34 cellular contexts compared by ENCODE assay signal in genomic region chr2:184577056-184577455, GRCh38. TPM values are rescaled to one million over a fixed set of nuclear protein-coding genes. Genes with fewer than 3 reads are reported as not detected.
DNase-seq lines count a peak whose midpoint lies in the region; ATAC-seq and TF ChIP-seq lines count a peak whose summit lies in the region.
"Had no signal": no experiment of that assay in that cellular context is flagged by ENCODE, and none has a peak within 500 bp of the region (broad histone marks: within the 10 kb centered on the region; RNA-seq: fewer than 3 reads in every experiment).

No MANE protein-coding gene starts in this region.

- H3K27ac ChIP-seq in SK-N-SH (ENCODE audit: low read depth in 2 of 2, low read length in 1 of 2) (no peak overlapping the region), MM.1S (ENCODE audit: low read length) (no peak overlapping the region), suprapubic skin (no peak overlapping the region)
- H3K27ac ChIP-seq: 22Rv1; A549; BLaER1; BLaER1 treated with 17β-estradiol and CSF1 and Interleukin-3, amounts not matched to agents 10 nM and 100 nM; C4-2B had no signal

- H3K4me2 ChIP-seq in SK-N-SH (no peak overlapping the region), MM.1S (ENCODE audit: low read depth, low read length) (no peak overlapping the region)
- H3K4me2 ChIP-seq: A549, BLaER1 had no signal

- no peak overlapping the region for H3K4me3 Mint-ChIP-seq in dendritic cell treated with granulocyte-macrophage colony-stimulating factor and Interleukin-4, amounts not matched to agents 40 ng/mL and 50 ng/mL, for 4 days
- H3K4me3 Mint-ChIP-seq in glutamatergic neuron (ENCODE audit: unreplicated experiment) = no peak overlapping the region
- H3K4me3 Mint-ChIP-seq: B cell; CD4-positive, alpha-beta memory T cell; CD4-positive, alpha-beta T cell; CD4-positive, CD25-positive, alpha-beta regulatory T cell; CD8-positive, alpha-beta memory T cell; CD8-positive, alpha-beta T cell had no signal

- no peak overlapping the region for H3K4me3 ChIP-seq in SK-N-SH (ENCODE audit: low read depth in 2 of 2, low read length in 1 of 2)
- H3K4me3 ChIP-seq in MM.1S (ENCODE audit: low read length) = no peak overlapping the region
- no peak overlapping the region for H3K4me3 ChIP-seq in suprapubic skin
- H3K4me3 ChIP-seq: A549; BLaER1; BLaER1 treated with 17β-estradiol and CSF1 and Interleukin-3, amounts not matched to agents 10 nM and 100 nM had no signal

- H2AFZ ChIP-seq in SK-N-SH (ENCODE audit: low read depth) (no peak overlapping the region), MM.1S (ENCODE audit: low read length) (no peak overlapping the region)

- H3K9me3 Mint-ChIP-seq in dendritic cell treated with granulocyte-macrophage colony-stimulating factor and Interleukin-4, amounts not matched to agents 40 ng/mL and 50 ng/mL, for 4 days = peaks cover 19% of the 10 kb centered on the region
- no peaks in the 10 kb centered on the region for H3K9me3 Mint-ChIP-seq in glutamatergic neuron (ENCODE audit: unreplicated experiment)

- H3K36me3 Mint-ChIP-seq in dendritic cell treated with granulocyte-macrophage colony-stimulating factor and Interleukin-4, amounts not matched to agents 40 ng/mL and 50 ng/mL, for 4 days (ENCODE audit: low read depth) = no peaks in the 10 kb centered on the region
- no peaks in the 10 kb centered on the region for H3K36me3 Mint-ChIP-seq in glutamatergic neuron (ENCODE audit: unreplicated experiment)
- H3K36me3 Mint-ChIP-seq: CD14-positive monocyte; CD4-positive, alpha-beta memory T cell; CD4-positive, CD25-positive, alpha-beta regulatory T cell; CD8-positive, alpha-beta memory T cell; CD8-positive, alpha-beta T cell had no signal

- H3K9me3 ChIP-seq in SK-N-SH = no peaks in the 10 kb centered on the region
- no peaks in the 10 kb centered on the region for H3K9me3 ChIP-seq in MM.1S (replicated peaks; ENCODE audit: insufficient read depth, low read length)
- no peaks in the 10 kb centered on the region for H3K9me3 ChIP-seq in suprapubic skin
- H3K9me3 ChIP-seq: A549, BE2C, BLaER1, Caco-2 had no signal

- DNase-seq in SK-N-DZ (ENCODE audit: low spot score) (peak; percentile 89), SK-N-SH (peak; percentile 33), MM.1S (no peak), glutamatergic neuron (no peak), GM10266 (ENCODE audit: extremely low spot score) (no peak), suprapubic skin (ENCODE audit: low spot score in 2 of 2) (no peak)
- DNase-seq: 8988T; ACHN; BE2C; C1 segment of cervical spinal cord; Caco-2; Calu3; CD4-positive, alpha-beta memory T cell; CD4-positive, alpha-beta T cell; CD4-positive, CD25-positive, alpha-beta regulatory T cell; CD8-positive, alpha-beta memory T cell; CD8-positive, alpha-beta T cell; COR-L47; DMS 273 treated with DMSO at 0.1 percent for 48 hours; DMS153; DMS53; DMS79; DMS79 treated with DMSO at 0.1 percent for 48 hours; DND-41; EL had no signal

- H3K4me1 Mint-ChIP-seq in dendritic cell treated with granulocyte-macrophage colony-stimulating factor and Interleukin-4, amounts not matched to agents 40 ng/mL and 50 ng/mL, for 4 days (ENCODE audit: low read depth) = peaks cover 18% of the 10 kb centered on the region
- no peaks in the 10 kb centered on the region for H3K4me1 Mint-ChIP-seq in glutamatergic neuron (ENCODE audit: low read depth, unreplicated experiment)
- H3K4me1 Mint-ChIP-seq: B cell; CD4-positive, alpha-beta memory T cell; CD4-positive, CD25-positive, alpha-beta regulatory T cell; CD8-positive, alpha-beta memory T cell had no signal

- H3K9ac ChIP-seq in SK-N-SH (no peak overlapping the region), MM.1S (ENCODE audit: low read length) (no peak overlapping the region)
- H3K9ac ChIP-seq: BLaER1; BLaER1 treated with 17β-estradiol and CSF1 and Interleukin-3, amounts not matched to agents 10 nM and 100 nM had no signal

- no peaks in the 10 kb centered on the region for H3K36me3 ChIP-seq in SK-N-SH (replicated peaks in 1 of 2; ENCODE audit: control insufficient read depth in 1 of 2, insufficient read depth in 2 of 2, low read length in 1 of 2)
- no peaks in the 10 kb centered on the region for H3K36me3 ChIP-seq in MM.1S (replicated peaks; ENCODE audit: insufficient read depth, low read length)
- no peaks in the 10 kb centered on the region for H3K36me3 ChIP-seq in suprapubic skin
- H3K36me3 ChIP-seq: BE2C; BLaER1; BLaER1 treated with 17β-estradiol and CSF1 and Interleukin-3, amounts not matched to agents 10 nM and 100 nM had no signal

- TF ChIP-seq POLR2A in suprapubic skin (IDR thresholded peaks at IDR 0.05) = no peak

- 28% methylated on average over 1 of the region's 1 CpG for WGBS in SK-N-SH (ENCODE audit: low lambda C conversion rate)
- 85% methylated on average over 1 of the region's 1 CpG for WGBS in suprapubic skin

- intact Hi-C loops in dendritic cell treated with granulocyte-macrophage colony-stimulating factor and Interleukin-4, amounts not matched to agents 40 ng/mL and 50 ng/mL, for 4 days (cut with micrococcal nuclease) = no loop called here

- no peaks in the 10 kb centered on the region for H4K20me1 ChIP-seq in SK-N-SH (ENCODE audit: insufficient read depth)
- H4K20me1 ChIP-seq in MM.1S (ENCODE audit: insufficient read depth, low read length) = no peaks in the 10 kb centered on the region
- H4K20me1 ChIP-seq: BLaER1; BLaER1 treated with 17β-estradiol and CSF1 and Interleukin-3, amounts not matched to agents 10 nM and 100 nM had no signal

- no peak for TF ChIP-seq RAD21 in SK-N-SH (IDR thresholded peaks at IDR 0.05; ENCODE audit: low read length)

- no peak for ATAC-seq in SK-N-SH treated with all-trans-retinoic acid at 6 μM for 48 hours
- ATAC-seq: A549; CD8-positive, alpha-beta T cell had no signal

- H3K9me2 ChIP-seq in SK-N-SH = no peaks in the 10 kb centered on the region
- no peaks in the 10 kb centered on the region for H3K9me2 ChIP-seq in MM.1S (replicated peaks; ENCODE audit: insufficient read depth, low read length)

- H3K79me2 ChIP-seq in SK-N-SH (ENCODE audit: insufficient read depth) = no peaks in the 10 kb centered on the region
- no peaks in the 10 kb centered on the region for H3K79me2 ChIP-seq in MM.1S (ENCODE audit: low read length)

- no peak for TF ChIP-seq CTCF in SK-N-SH (IDR thresholded peaks at IDR 0.05)
- TF ChIP-seq CTCF in MM.1S (IDR thresholded peaks at IDR 0.05; ENCODE audit: low read length) = no peak
- no peak for TF ChIP-seq CTCF in glutamatergic neuron (IDR thresholded peaks at IDR 0.05; ENCODE audit: partially characterized antibody, unreplicated experiment)
- TF ChIP-seq CTCF in GM10266 (IDR thresholded peaks at IDR 0.05; ENCODE audit: control insufficient read depth, insufficient read depth, low read depth, missing control alignments) = no peak
- TF ChIP-seq CTCF in suprapubic skin (IDR thresholded peaks at IDR 0.05) = no peak

- no peaks in the 10 kb centered on the region for H3K27me3 Mint-ChIP-seq in dendritic cell treated with granulocyte-macrophage colony-stimulating factor and Interleukin-4, amounts not matched to agents 40 ng/mL and 50 ng/mL, for 4 days
- peaks cover 4% of the 10 kb centered on the region for H3K27me3 Mint-ChIP-seq in glutamatergic neuron (ENCODE audit: unreplicated experiment)
- H3K27me3 Mint-ChIP-seq: B cell; CD4-positive, alpha-beta memory T cell; CD4-positive, alpha-beta T cell; CD4-positive, CD25-positive, alpha-beta regulatory T cell; CD8-positive, alpha-beta memory T cell had no signal

- POLR2A ChIA-PET in SK-N-SH (lab: Yijun Ruan, JAX) = no interaction called here

- peak in 1 of 2 experiments; percentile 87; a peak in 2 of 4 replicates for TF ChIP-seq EP300 in SK-N-SH (IDR thresholded peaks at IDR 0.05; ENCODE audit: borderline replicate concordance in 1 of 2, low read depth in 1 of 2, low read length in 1 of 2)
- TF ChIP-seq EP300 in suprapubic skin (IDR thresholded peaks at IDR 0.05) = no peak

- H3K4me1 ChIP-seq in SK-N-SH (ENCODE audit: control insufficient read depth in 1 of 2, insufficient read depth in 2 of 2, low read depth in 1 of 2, low read length in 1 of 2) (no peaks in the 10 kb centered on the region; a peak in 1 of 4 replicates), MM.1S (ENCODE audit: low read length) (no peaks in the 10 kb centered on the region), suprapubic skin (no peaks in the 10 kb centered on the region)
- H3K4me1 ChIP-seq: A549, BE2C, BLaER1, Caco-2 had no signal

- H3F3A ChIP-seq in SK-N-SH (replicated peaks; ENCODE audit: insufficient read depth) = no peaks in the 10 kb centered on the region
- H3F3A ChIP-seq in MM.1S (ENCODE audit: insufficient read depth, low read length) = no peaks in the 10 kb centered on the region

- CTCF ChIA-PET in SK-N-SH (lab: Yijun Ruan, JAX) = no interaction called here

- H3K27ac Mint-ChIP-seq in dendritic cell treated with granulocyte-macrophage colony-stimulating factor and Interleukin-4, amounts not matched to agents 40 ng/mL and 50 ng/mL, for 4 days = peak overlapping the region; percentile 70
- H3K27ac Mint-ChIP-seq in glutamatergic neuron (ENCODE audit: unreplicated experiment) = no peak overlapping the region
- H3K27ac Mint-ChIP-seq: B cell; CD4-positive, alpha-beta memory T cell; CD4-positive, alpha-beta T cell; CD4-positive, CD25-positive, alpha-beta regulatory T cell; CD8-positive, alpha-beta memory T cell; CD8-positive, alpha-beta T cell had no signal

- H3K27me3 ChIP-seq in SK-N-SH (ENCODE audit: insufficient read depth) (no peaks in the 10 kb centered on the region), MM.1S (replicated peaks; ENCODE audit: insufficient read depth, low read length) (no peaks in the 10 kb centered on the region), suprapubic skin (no peaks in the 10 kb centered on the region)
- H3K27me3 ChIP-seq: BE2C; BLaER1; BLaER1 treated with 17β-estradiol and CSF1 and Interleukin-3, amounts not matched to agents 10 nM and 100 nM had no signal

TF ChIP-seq in SK-N-SH treated with all-trans-retinoic acid at 6 μM for 48 hours, 23 proteins besides CTCF, POLR2A, EP300 and RAD21 (continues in another document):
- TF ChIP-seq TCF4 (CRISPR knock-in tag; IDR thresholded peaks at IDR 0.05; ENCODE audit: borderline replicate concordance) (peak; percentile 51; the same call in 1 of the 2 replicates), RARB (CRISPR knock-in tag; IDR thresholded peaks at IDR 0.05) (no peak), ISL1 (CRISPR knock-in tag; IDR thresholded peaks at IDR 0.05) (peak; percentile 28; the same call in 1 of the 2 replicates)

RNA-seq across cellular contexts. Expression of gene ZNF804A, which starts 21.3 kb away (rescaled TPM):
- polyA plus RNA-seq in SK-N-DZ (2014; cell fraction: cytosol; rRNA removed) = 12.4 and 13.0 TPM in 2 replicates
- 6.5 and 8.1 TPM in 2 replicates for polyA plus RNA-seq in SK-N-DZ (2014; cell fraction: nucleus; rRNA removed)
- 0.02 TPM in 2 replicates for polyA plus RNA-seq in SK-N-SH (2012; rRNA removed)
- 0.01 and 0.03 TPM in 2 replicates for polyA plus RNA-seq in SK-N-SH (2012; cell fraction: cytosol; rRNA removed)
- polyA plus RNA-seq in SK-N-SH (2012; cell fraction: nucleus; rRNA removed) = 0.02 TPM in 1 of 2 replicates, not detected in the other
- total RNA-seq in glutamatergic neuron (ENCODE audit: unreplicated experiment) (23.1 TPM), suprapubic skin (1 to 10 TPM in 1 of 4 donors, not detected in 3; 1.0 TPM)
- total RNA-seq: Caco-2; CD4-positive, alpha-beta T cell; CD4-positive, CD25-positive, alpha-beta regulatory T cell; CD8-positive, alpha-beta memory T cell; CD8-positive, alpha-beta T cell had no signal
- polyA plus RNA-seq: A549; CD4-positive, CD25-positive, alpha-beta regulatory T cell; CD8-positive, alpha-beta memory T cell had no signal

Comparison
In these comparisons a context has a peak if more than half of its experiments do, and no peak if none do; other contexts are left out.
1. DNase-seq: peak in SK-N-DZ (single experiment) and SK-N-SH (single experiment); none in MM.1S (single experiment), glutamatergic neuron (single experiment), GM10266 (single experiment) and suprapubic skin (0 of 2).
2. RNA of gene ZNF804A, which starts 21.3 kb away (total RNA-seq): 23.1 TPM in glutamatergic neuron (single experiment); 1.0 TPM in suprapubic skin; every median in the first group is over 10 times any median in the second.